ENCODE assay signal across 8 cellular contexts in the genomic region with DNA sequence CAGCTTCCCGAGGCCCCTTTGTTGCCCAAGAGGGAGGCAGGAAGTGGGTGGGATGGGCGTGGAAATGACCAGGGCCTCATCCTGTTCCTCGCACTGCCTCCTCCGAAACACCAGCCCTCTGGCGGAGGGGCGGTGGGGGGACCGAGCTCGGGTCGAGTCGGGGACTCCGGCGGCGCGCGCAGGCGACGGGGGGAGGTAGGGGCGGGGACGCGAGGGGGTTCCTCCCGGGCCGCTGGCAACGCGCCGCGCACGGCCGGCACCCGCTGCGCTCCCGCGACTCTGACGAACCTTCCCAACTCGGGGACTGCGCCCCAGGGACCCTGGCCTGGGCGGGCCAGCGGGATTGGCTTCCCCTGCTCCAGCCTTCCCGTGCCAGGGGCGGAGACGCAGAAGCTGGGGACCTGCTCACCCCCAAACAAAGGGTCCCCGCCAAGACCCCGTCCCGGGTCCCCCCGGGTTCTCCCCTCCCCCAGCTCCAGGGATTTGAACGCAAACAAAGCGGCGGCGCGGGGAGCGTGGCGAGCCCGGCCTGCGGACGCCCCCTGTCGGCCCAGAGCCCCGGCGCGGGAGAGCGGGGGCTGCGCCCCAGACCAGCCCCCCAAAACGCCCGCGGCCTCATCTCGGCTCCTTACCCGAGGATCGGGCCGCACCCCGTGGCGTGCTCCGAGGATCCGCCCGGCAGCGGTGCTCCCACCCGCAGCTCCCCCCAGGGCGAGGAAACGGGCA. TPM values are rescaled to one million over a fixed set of nuclear protein-coding genes. Genes with fewer than 3 reads are reported as not detected.
DNase-seq lines count a peak whose midpoint lies in the region; ATAC-seq and TF ChIP-seq lines count a peak whose summit lies in the region.

No MANE protein-coding gene starts in this region.

- no peak for TF ChIP-seq RAD21 in neural cell (conservative IDR thresholded peaks at IDR 0.05)

- H3K4me2 ChIP-seq in PC-3 (ENCODE audit: low read length), result peak overlapping the region; percentile 98
- peak overlapping the region; percentile 88 for H3K4me2 ChIP-seq in neural cell (ENCODE audit: low read length)

- intact Hi-C loops in PC-3 (cut with micrococcal nuclease), result loop anchor here (5.0 kb wide), 1 partner anchor 244 kb away; a partner anchor contains a TSS
- intact Hi-C loops in activated naive CD4-positive, alpha-beta T cell treated with anti-CD3 and anti-CD28 coated beads for 36 hours (cut with micrococcal nuclease), result no loop called here

- POLR2A ChIA-PET in PC-3 (lab: Charles Lee; ENCODE audit: unreplicated experiment), result no interaction called here

- peaks cover 6% of the 10 kb centered on the region for H3K27me3 Mint-ChIP-seq in activated naive CD4-positive, alpha-beta T cell treated with anti-CD3 and anti-CD28 coated beads for 36 hours (ENCODE audit: low read depth)

- H2AFZ ChIP-seq in PC-3 (ENCODE audit: low read length) (peak overlapping the region; percentile 98), neural cell (ENCODE audit: low read depth, low read length) (peak overlapping the region; percentile 56)

- peak; percentile 26 for TF ChIP-seq EP300 in neural cell (conservative IDR thresholded peaks at IDR 0.05; ENCODE audit: poor library complexity, severe bottlenecking)
- no peak for TF ChIP-seq EP300 in upper lobe of left lung (IDR thresholded peaks at IDR 0.05)

- H3K27ac ChIP-seq in PC-3 (ENCODE audit: low read length), result peak overlapping the region; percentile 38
- H3K27ac ChIP-seq in foreskin keratinocyte, result peak overlapping the region; percentile 17
- H3K27ac ChIP-seq in neural cell (ENCODE audit: low read length), result peak overlapping the region; percentile 90
- H3K27ac ChIP-seq in upper lobe of left lung, result peak overlapping the region; percentile 87 to 98 (median 94)

- H3K4me3 Mint-ChIP-seq in activated naive CD4-positive, alpha-beta T cell treated with anti-CD3 and anti-CD28 coated beads for 36 hours, result peak overlapping the region; percentile 77

- ATAC-seq in GM18505 (IDR thresholded peaks at IDR 0.05; ENCODE audit: unreplicated experiment) (peak; percentile 38), PC-3 (peak; percentile 78), foreskin keratinocyte (peak; percentile 43), upper lobe of left lung (ENCODE audit: low FRiP score in 2 of 2) (peak; percentile 69 to 84)

- peak; percentile 67 for TF ChIP-seq POLR2A in GM18505 (IDR thresholded peaks at IDR 0.05; ENCODE audit: borderline replicate concordance, extremely low read depth, insufficient read depth, insufficient read length)
- peak in 1 of 4 donors; percentile 57 for TF ChIP-seq POLR2A in upper lobe of left lung (IDR thresholded peaks at IDR 0.05)

- DNase-seq in AG08396 (ENCODE audit: low spot score), result peak; percentile 95
- DNase-seq in HS-27A (ENCODE audit: low read depth), result peak; percentile 74
- peak; percentile 84 for DNase-seq in PC-3
- DNase-seq in activated naive CD4-positive, alpha-beta T cell treated with anti-CD3 and anti-CD28 coated beads for 36 hours, result peak; percentile 73
- DNase-seq in foreskin keratinocyte, result peak in 1 of 2 donors; percentile 51
- peak; percentile 90 to 96 for DNase-seq in upper lobe of left lung

- peak; percentile 74 for TF ChIP-seq CTCF in PC-3 (conservative IDR thresholded peaks at IDR 0.05; ENCODE audit: low read depth, low read length)
- TF ChIP-seq CTCF in foreskin keratinocyte (conservative IDR thresholded peaks at IDR 0.05), result peak; percentile 76
- peak; percentile 72 for TF ChIP-seq CTCF in neural cell (IDR thresholded peaks at IDR 0.05; ENCODE audit: poor library complexity, severe bottlenecking)
- TF ChIP-seq CTCF in upper lobe of left lung (IDR thresholded peaks at IDR 0.05), result peak; percentile 52 to 71 (median 64)

- no TSS peak for BruUV-seq in PC-3 (replicated peaks; lab: Mats Ljungman, UMichigan)

- peaks cover 35% of the 10 kb centered on the region for H3K79me2 ChIP-seq in PC-3 (ENCODE audit: low read length)
- H3K79me2 ChIP-seq in neural cell (replicated peaks; ENCODE audit: insufficient read depth, low read length), result peaks cover 34% of the 10 kb centered on the region

- 0% methylated on average over 47 of the region's 76 CpGs; no CpG with 5 or more reads in 1 of the 2 donors for WGBS in upper lobe of left lung, 2 donors

- H3K9me3 Mint-ChIP-seq in activated naive CD4-positive, alpha-beta T cell treated with anti-CD3 and anti-CD28 coated beads for 36 hours, result no peaks in the 10 kb centered on the region

- peak overlapping the region; percentile 91 for H3K9ac ChIP-seq in PC-3 (ENCODE audit: low read length)
- peak overlapping the region; percentile 98 for H3K9ac ChIP-seq in neural cell (ENCODE audit: low read length)

- H3K27me3 ChIP-seq in PC-3 (ENCODE audit: low read length) (no peaks in the 10 kb centered on the region), foreskin keratinocyte (no peaks in the 10 kb centered on the region), neural cell (ENCODE audit: insufficient read depth, low read depth, low read length) (no peaks in the 10 kb centered on the region), upper lobe of left lung (peaks cover 0 to 8% (median 0%) of the 10 kb centered on the region in 4 donors)

- H3K27ac Mint-ChIP-seq in activated naive CD4-positive, alpha-beta T cell treated with anti-CD3 and anti-CD28 coated beads for 36 hours, result peak overlapping the region; percentile 78

- H4K20me1 ChIP-seq in PC-3 (ENCODE audit: low read length), result no peaks in the 10 kb centered on the region
- H4K20me1 ChIP-seq in neural cell (ENCODE audit: insufficient read depth), result peaks cover 16% of the 10 kb centered on the region

- peaks cover 4% of the 10 kb centered on the region for H3K36me3 Mint-ChIP-seq in activated naive CD4-positive, alpha-beta T cell treated with anti-CD3 and anti-CD28 coated beads for 36 hours (ENCODE audit: low read depth)

- H3K36me3 ChIP-seq in PC-3 (ENCODE audit: low read depth, low read length) (peaks cover 20% of the 10 kb centered on the region; the same call in 1 of the 2 replicates), neural cell (ENCODE audit: insufficient read depth, low read length) (no peaks in the 10 kb centered on the region), upper lobe of left lung (peaks cover 16 to 29% (median 23%) of the 10 kb centered on the region in 4 donors)

- H3K9me3 ChIP-seq in PC-3 (ENCODE audit: low read length) (no peaks in the 10 kb centered on the region), neural cell (ENCODE audit: low read length) (no peaks in the 10 kb centered on the region), upper lobe of left lung (no peaks in the 10 kb centered on the region)

- H3K9me2 ChIP-seq in PC-3 (replicated peaks; ENCODE audit: low read length) (no peaks in the 10 kb centered on the region), neural cell (ENCODE audit: insufficient read depth, low read length) (no peaks in the 10 kb centered on the region)

- peaks cover 37% of the 10 kb centered on the region for H3K4me1 Mint-ChIP-seq in activated naive CD4-positive, alpha-beta T cell treated with anti-CD3 and anti-CD28 coated beads for 36 hours (ENCODE audit: low read depth)

- H3K4me3 ChIP-seq in PC-3 (ENCODE audit: low read length), result peak overlapping the region; percentile 97
- peak overlapping the region; percentile 94 for H3K4me3 ChIP-seq in neural cell (ENCODE audit: low read length)
- peak overlapping the region; percentile 66 to 95 (median 92) for H3K4me3 ChIP-seq in upper lobe of left lung

- H3K4me1 ChIP-seq in PC-3 (ENCODE audit: insufficient read depth, low read length) (peaks cover 30% of the 10 kb centered on the region), foreskin keratinocyte (peaks cover 7% of the 10 kb centered on the region), upper lobe of left lung (peaks cover 52 to 68% (median 54%) of the 10 kb centered on the region in 4 donors)

- CTCF ChIA-PET in PC-3 (lab: Charles Lee), result interaction anchor here (0.6 to 1.7 kb wide), 6 partner anchors 11 to 1524 kb away, joined by 3 to 18 read pairs (median 4); a partner anchor contains a TSS
- CTCF ChIA-PET in activated naive CD4-positive, alpha-beta T cell treated with anti-CD3 and anti-CD28 coated beads for 36 hours (lab: Charles Lee), result interaction anchor here (0.6 to 3.3 kb wide), 14 partner anchors 10 to 243 kb away, joined by 3 to 25 read pairs (median 3); a partner anchor contains a TSS

- H3F3A ChIP-seq in PC-3 (ENCODE audit: low read length, unreplicated experiment), result no peaks in the 10 kb centered on the region
- no peaks in the 10 kb centered on the region for H3F3A ChIP-seq in neural cell (ENCODE audit: insufficient read depth, low read length, poor library complexity, severe bottlenecking)

TF ChIP-seq in neural cell, 6 proteins besides CTCF, POLR2A, EP300 and RAD21 (continues in another document):
- TF ChIP-seq SMC3 (conservative IDR thresholded peaks at IDR 0.05; ENCODE audit: poor library complexity) (peak; percentile 31), MXI1 (conservative IDR thresholded peaks at IDR 0.05; ENCODE audit: poor library complexity, severe bottlenecking) (no peak)

RNA-seq across cellular contexts. Expression of a gene that starts 1.2 kb away (rescaled TPM):
- total RNA-seq in PC-3 (2014; rRNA removed) (20.6 and 29.8 TPM in 2 replicates), foreskin keratinocyte (9.5 and 10.5 TPM in 2 replicates), upper lobe of left lung (10 to 100 TPM; 14.0 to 43.6 (median 24.2) TPM)
- total RNA-seq in activated naive CD4-positive, alpha-beta T cell treated with anti-CD3 and anti-CD28 coated beads for 36 hours, result 1 to 10 TPM; 7.7 to 8.5 TPM
- polyA plus RNA-seq in foreskin keratinocyte (6.2 and 6.6 TPM in 2 replicates), neural cell (88.7 and 101 TPM in 2 replicates)
- 87.4 and 111 TPM in 2 replicates for polyA minus RNA-seq in neural cell

RNA-seq across cellular contexts. Expression of a gene that starts 10.9 kb away (rescaled TPM):
- total RNA-seq in PC-3 (2014; rRNA removed), result 24.5 and 29.4 TPM in 2 replicates
- 10 to 100 TPM; 25.0 to 27.3 TPM for total RNA-seq in activated naive CD4-positive, alpha-beta T cell treated with anti-CD3 and anti-CD28 coated beads for 36 hours
- 10.5 and 10.6 TPM in 2 replicates for total RNA-seq in foreskin keratinocyte
- polyA plus RNA-seq in foreskin keratinocyte, result 19.0 and 19.2 TPM in 2 replicates
- 30.7 and 39.0 TPM in 2 replicates for polyA plus RNA-seq in neural cell
- 15.3 and 18.2 TPM in 2 replicates for polyA minus RNA-seq in neural cell
- total RNA-seq in upper lobe of left lung, result 10 to 100 TPM in 3 of 6 donors, 1 to 10 TPM in 3; 7.1 to 13.6 (median 11.3) TPM

RNA-seq across cellular contexts. Expression of a gene that starts 24.9 kb away (rescaled TPM):
- total RNA-seq in PC-3 (2014; rRNA removed) (4.0 and 8.2 TPM in 2 replicates), foreskin keratinocyte (0.92 and 1.2 TPM in 2 replicates), upper lobe of left lung (10 to 100 TPM in 2 of 6 donors, 1 to 10 TPM in 4; 2.0 to 27.2 (median 2.8) TPM)
- total RNA-seq in activated naive CD4-positive, alpha-beta T cell treated with anti-CD3 and anti-CD28 coated beads for 36 hours, result 1 to 10 TPM; 3.3 to 4.2 TPM
- polyA plus RNA-seq in foreskin keratinocyte (0.57 and 0.59 TPM in 2 replicates), neural cell (12.1 and 17.7 TPM in 2 replicates)
- polyA minus RNA-seq in neural cell, result 13.4 and 16.6 TPM in 2 replicates

RNA-seq across cellular contexts. Expression of a gene that starts 52.6 kb away (rescaled TPM):
- 9.0 and 12.3 TPM in 2 replicates for total RNA-seq in PC-3 (2014; rRNA removed)
- 10 to 100 TPM; 17.3 to 19.9 TPM for total RNA-seq in activated naive CD4-positive, alpha-beta T cell treated with anti-CD3 and anti-CD28 coated beads for 36 hours
- total RNA-seq in foreskin keratinocyte, result 3.8 and 4.7 TPM in 2 replicates
- polyA plus RNA-seq in foreskin keratinocyte, result 2.6 and 2.7 TPM in 2 replicates
- polyA plus RNA-seq in neural cell, result 9.5 and 9.6 TPM in 2 replicates
- 15.7 and 19.2 TPM in 2 replicates for polyA minus RNA-seq in neural cell
- 10 to 100 TPM; 17.2 to 52.4 (median 26.5) TPM for total RNA-seq in upper lobe of left lung

Comparison
In these comparisons a context has a peak if more than half of its experiments do, and no peak if none do; other contexts are left out.
1. H3K27ac ChIP-seq: peak in every context shown above with its lines; median percentile 94 in upper lobe of left lung; 90 in neural cell; 38 in PC-3; 17 in foreskin keratinocyte.